ENCODE assay signal across 11 cellular contexts in genomic region chr6:6694825-6695710, GRCh38.
DNase-seq lines count a peak whose midpoint lies in the region; ATAC-seq and TF ChIP-seq lines count a peak whose summit lies in the region.
"Had no signal": no experiment of that assay in that cellular context is flagged by ENCODE, and none has a peak within 500 bp of the region (broad histone marks: within the 10 kb centered on the region; RNA-seq: fewer than 3 reads in every experiment).

No MANE protein-coding gene starts in this region.

- DNase-seq in CD4-positive, CD25-positive, alpha-beta regulatory T cell, result no peak
- DNase-seq in NCI-H2171 (lab: John Stamatoyannopoulos, UW) (peak; percentile 44), esophagus squamous epithelium (lab: John Stamatoyannopoulos, UW) (no peak), neural progenitor cell (ENCODE audit: low spot score) (no peak), OCI-M2 (lab: John Stamatoyannopoulos, UW; ENCODE audit: unreplicated experiment) (no peak)
- DNase-seq in central memory CD4-positive, alpha-beta T cell, result no peak
- DNase-seq: hypothalamus, NCI-H2107 had no signal

- 19 to 51% methylated on average over 18 to 19 of the region's 21 CpGs for WGBS in esophagus squamous epithelium, 2 donors

- no peaks in the 10 kb centered on the region for H3K27me3 ChIP-seq in CD4-positive, CD25-positive, alpha-beta regulatory T cell (ENCODE audit: control insufficient read depth, insufficient read depth, low read length)
- H3K27me3 ChIP-seq in esophagus squamous epithelium, result no peaks in the 10 kb centered on the region
- no peaks in the 10 kb centered on the region for H3K27me3 ChIP-seq in neural progenitor cell

- peaks cover 0 to 3% (median 0%) of the 10 kb centered on the region in 7 donors for H3K9me3 Mint-ChIP-seq in CD4-positive, CD25-positive, alpha-beta regulatory T cell
- peaks cover 11% of the 10 kb centered on the region for H3K9me3 Mint-ChIP-seq in neural progenitor cell

- no peaks in the 10 kb centered on the region for H3K4me1 Mint-ChIP-seq in CD4-positive, CD25-positive, alpha-beta regulatory T cell
- H3K4me1 Mint-ChIP-seq in neural progenitor cell, result peaks cover 21% of the 10 kb centered on the region

- H3K27me3 Mint-ChIP-seq in CD4-positive, CD25-positive, alpha-beta regulatory T cell, result peaks cover 16% of the 10 kb centered on the region
- H3K27me3 Mint-ChIP-seq in neural progenitor cell (ENCODE audit: insufficient read depth, low read depth), result peaks cover 4% of the 10 kb centered on the region

- no peak overlapping the region for H3K4me3 Mint-ChIP-seq in CD4-positive, CD25-positive, alpha-beta regulatory T cell
- H3K4me3 Mint-ChIP-seq in neural progenitor cell, result no peak overlapping the region

- no peak overlapping the region for H3K9ac ChIP-seq in neural progenitor cell

- H3K36me3 Mint-ChIP-seq in CD4-positive, CD25-positive, alpha-beta regulatory T cell, result no peaks in the 10 kb centered on the region
- H3K36me3 Mint-ChIP-seq in neural progenitor cell, result no peaks in the 10 kb centered on the region

- no peak for ATAC-seq in CD4-positive, CD25-positive, alpha-beta regulatory T cell (ENCODE audit: low read depth in 2 of 2)
- ATAC-seq in GM18498 (IDR thresholded peaks at IDR 0.05; ENCODE audit: unreplicated experiment), result no peak
- no peak for ATAC-seq in GM21367 (IDR thresholded peaks at IDR 0.05; ENCODE audit: unreplicated experiment)

- H3K9me3 ChIP-seq in CD4-positive, CD25-positive, alpha-beta regulatory T cell (ENCODE audit: control insufficient read depth in 2 of 2, low read length in 2 of 2), result no peaks in the 10 kb centered on the region
- H3K9me3 ChIP-seq in esophagus squamous epithelium (peaks cover 0 to 4% (median 3%) of the 10 kb centered on the region in 3 donors), neural progenitor cell (ENCODE audit: low read depth) (no peaks in the 10 kb centered on the region)

- no peaks in the 10 kb centered on the region for H3K4me1 ChIP-seq in CD4-positive, CD25-positive, alpha-beta regulatory T cell (ENCODE audit: control insufficient read depth, insufficient read depth, low read length, poor library complexity, severe bottlenecking)
- peaks cover 38 to 67% (median 56%) of the 10 kb centered on the region in 3 donors for H3K4me1 ChIP-seq in esophagus squamous epithelium
- peaks cover 16% of the 10 kb centered on the region for H3K4me1 ChIP-seq in neural progenitor cell

- TF ChIP-seq CTCF in esophagus squamous epithelium (IDR thresholded peaks at IDR 0.05), result no peak
- TF ChIP-seq CTCF in neural progenitor cell (IDR thresholded peaks at IDR 0.05), result no peak

- no peaks in the 10 kb centered on the region for H4K20me1 ChIP-seq in neural progenitor cell (ENCODE audit: low read depth)

- H3K4me2 ChIP-seq in neural progenitor cell, result peak overlapping the region; percentile 2

- H3K79me2 ChIP-seq in neural progenitor cell (ENCODE audit: low read depth), result no peaks in the 10 kb centered on the region

- intact Hi-C loops in esophagus squamous epithelium (cut with DNase I), result no loop called here

- TF ChIP-seq POLR2A in esophagus squamous epithelium (IDR thresholded peaks at IDR 0.05), result peak in 2 of 4 donors; percentile 59 to 83

- no peaks in the 10 kb centered on the region for H3K36me3 ChIP-seq in CD4-positive, CD25-positive, alpha-beta regulatory T cell (ENCODE audit: control insufficient read depth, insufficient read depth, low read length)
- H3K36me3 ChIP-seq in esophagus squamous epithelium (no peaks in the 10 kb centered on the region), neural progenitor cell (no peaks in the 10 kb centered on the region)

- peak overlapping the region in 2 of 3 donors; percentile 42 to 72 for H3K27ac Mint-ChIP-seq in CD4-positive, CD25-positive, alpha-beta regulatory T cell
- no peak overlapping the region for H3K27ac Mint-ChIP-seq in neural progenitor cell

- H2AFZ ChIP-seq in neural progenitor cell (replicated peaks), result no peak overlapping the region

- H3K27ac ChIP-seq in CD4-positive, CD25-positive, alpha-beta regulatory T cell (ENCODE audit: insufficient read depth, low read length, poor library complexity, severe bottlenecking), result no peak overlapping the region
- H3K27ac ChIP-seq in esophagus squamous epithelium (peak overlapping the region; percentile 91 to 93 (median 92)), neural progenitor cell (no peak overlapping the region)
- H3K27ac ChIP-seq: VCaP had no signal

- peaks cover 7% of the 10 kb centered on the region for H3F3A ChIP-seq in neural progenitor cell (ENCODE audit: low read depth)

- H3K4me3 ChIP-seq in CD4-positive, CD25-positive, alpha-beta regulatory T cell (ENCODE audit: low read depth, low read length), result no peak overlapping the region
- H3K4me3 ChIP-seq in esophagus squamous epithelium (peak overlapping the region in 1 of 4 donors; percentile 45), neural progenitor cell (no peak overlapping the region)

Comparison
In these comparisons a context has a peak if more than half of its experiments do, and no peak if none do; other contexts are left out.
1. H3K27ac ChIP-seq: peak in esophagus squamous epithelium (4 of 4); none in CD4-positive, CD25-positive, alpha-beta regulatory T cell (single experiment) and neural progenitor cell (single experiment).